Comparison of ENCODE assay signal across 8 cellular contexts in the genomic region with DNA sequence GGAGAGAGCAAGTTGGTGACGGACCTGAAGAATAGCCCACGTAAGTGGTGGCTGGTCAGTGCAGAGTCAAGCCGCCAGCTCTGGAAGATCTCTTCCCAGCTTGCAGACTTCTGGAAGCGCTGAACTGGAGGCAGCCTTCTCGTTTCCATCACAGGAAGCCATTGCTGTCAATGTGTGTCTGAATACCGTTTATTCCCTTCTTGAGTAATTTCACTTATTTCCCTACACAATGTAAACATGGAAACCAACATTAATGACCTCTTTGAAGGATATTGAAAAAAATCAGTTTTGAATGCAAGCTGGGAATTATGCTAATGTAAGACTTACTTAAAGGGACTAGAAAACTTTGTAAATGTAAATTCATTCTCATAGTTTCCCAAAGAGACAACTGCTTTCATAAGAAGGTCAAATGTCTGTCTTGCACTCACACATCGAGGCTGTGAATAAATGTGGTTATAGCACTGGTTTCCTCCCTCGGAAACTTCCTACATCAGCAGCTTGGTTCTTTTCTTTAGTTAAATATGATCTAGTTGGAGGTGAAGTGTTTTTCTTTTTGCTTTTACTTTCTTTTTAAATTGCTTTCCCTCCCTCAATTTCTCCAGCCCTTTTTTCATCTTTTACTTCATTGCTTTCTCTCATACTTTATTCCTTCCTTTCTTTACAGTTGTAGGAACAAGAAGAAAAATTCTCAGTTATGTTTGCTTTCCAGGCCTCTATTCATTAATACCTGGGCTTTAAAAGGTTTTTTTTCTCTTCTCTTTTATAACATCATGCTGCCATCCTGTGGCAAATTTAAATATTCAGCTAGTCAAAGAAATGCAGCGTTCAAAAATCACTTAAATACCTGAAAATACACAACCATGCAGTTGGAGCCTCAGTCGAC.
DNase-seq lines count a peak whose midpoint lies in the region; ATAC-seq, FAIRE-seq and TF ChIP-seq lines count a peak whose summit lies in the region.

No MANE protein-coding gene starts in this region.

- peak overlapping the region; percentile 34 for H3K27ac ChIP-seq in GM12878 (ENCODE audit: control insufficient read depth, insufficient read depth)
- H3K27ac ChIP-seq in neural cell (ENCODE audit: low read length) = no peak overlapping the region

- DNase-seq in GM10248 (ENCODE audit: extremely low spot score) (peak; percentile 32), LNCaP clone FGC (ENCODE audit: low read depth) (no peak), GM12878 (ENCODE audit: low read depth, low spot score) (peak; percentile 53), NCI-H187 treated with DMSO at 0.1 percent for 48 hours (lab: John Stamatoyannopoulos, UW) (no peak), NCI-H774 (lab: John Stamatoyannopoulos, UW) (no peak), iPS-NIHi7 (ENCODE audit: extremely low spot score) (no peak)

- H2AFZ ChIP-seq in GM12878 (ENCODE audit: control insufficient read depth, low read depth, low read length) (peak overlapping the region; percentile 71), neural cell (ENCODE audit: low read depth, low read length) (no peak overlapping the region)

- no peaks in the 10 kb centered on the region for H3K9me2 ChIP-seq in neural cell (ENCODE audit: insufficient read depth, low read length)

- H3K27me3 ChIP-seq in GM12878 (replicated peaks in 1 of 2; ENCODE audit: control insufficient read depth in 2 of 2, insufficient read depth in 2 of 2, low read length in 1 of 2) (no peaks in the 10 kb centered on the region), neural cell (ENCODE audit: insufficient read depth, low read depth, low read length) (no peaks in the 10 kb centered on the region)

- no peaks in the 10 kb centered on the region; the same call in 2 of the 3 replicates for H3K9me3 ChIP-seq in GM12878 (replicated peaks; ENCODE audit: control insufficient read depth, insufficient read depth, low read length)
- no peaks in the 10 kb centered on the region for H3K9me3 ChIP-seq in neural cell (ENCODE audit: low read length)

- H3K4me3 ChIP-seq in LNCaP clone FGC (ENCODE audit: low read depth, low read length) (no peak overlapping the region), GM12878 (peak overlapping the region; percentile 1; the same call in 1 of the 2 replicates), neural cell (ENCODE audit: low read length) (no peak overlapping the region)

- POLR2A ChIA-PET in GM10248 (lab: Yijun Ruan, JAX) = interaction anchor here (0.6 kb wide), 1 partner anchor 13 kb away, joined by 5 read pairs; no protein-coding TSS in a partner anchor
- POLR2A ChIA-PET in GM12878 (lab: Charles Lee) = interaction anchor here (0.6 to 1.8 kb wide), 6 partner anchors 17 to 316 kb away, joined by 3 to 8 read pairs (median 4); a partner anchor contains a TSS

- H4K20me1 ChIP-seq in GM12878 (ENCODE audit: control insufficient read depth, insufficient read depth) = no peaks in the 10 kb centered on the region
- H4K20me1 ChIP-seq in neural cell (ENCODE audit: insufficient read depth) = no peaks in the 10 kb centered on the region

- TF ChIP-seq POLR2A in GM12878 (IDR thresholded peaks at IDR 0.05; ENCODE audit: low read depth, low read length) = no peak

- TF ChIP-seq CTCF in GM10248 (IDR thresholded peaks at IDR 0.05; ENCODE audit: control extremely low read depth, extremely low read depth, low read depth, missing control alignments) = peak; percentile 50
- peak; percentile 49 for TF ChIP-seq CTCF in LNCaP clone FGC (IDR thresholded peaks at IDR 0.05; ENCODE audit: control insufficient read depth, extremely low read depth, insufficient read depth)
- TF ChIP-seq CTCF in GM12878 (IDR thresholded peaks at IDR 0.05 in 2 of 3, conservative IDR thresholded peaks at IDR 0.05 in 1 of 3; ENCODE audit: control insufficient read depth in 2 of 3, extremely low read depth in 1 of 3, insufficient read depth in 1 of 3, low read depth in 3 of 3, low read length in 3 of 3) = peak; percentile 23 to 62 (median 44); a peak in 5 of 6 replicates
- peak; percentile 62 for TF ChIP-seq CTCF in neural cell (IDR thresholded peaks at IDR 0.05; ENCODE audit: poor library complexity, severe bottlenecking)

- TF ChIP-seq RAD21 in GM12878 (IDR thresholded peaks at IDR 0.05; ENCODE audit: insufficient read depth, low read depth, low read length) (peak; percentile 81), neural cell (conservative IDR thresholded peaks at IDR 0.05) (peak; percentile 71)

- no TSS peak for BruUV-seq in GM12878 (replicated peaks; lab: Mats Ljungman, UMichigan)

- FAIRE-seq in A204.1 (lab: Jason Lieb, UNC) (peak; percentile 96), GM12878 (lab: Jason Lieb, UNC) (no peak)

- H3F3A ChIP-seq in neural cell (ENCODE audit: insufficient read depth, low read length, poor library complexity, severe bottlenecking) = no peaks in the 10 kb centered on the region

- H3K4me2 ChIP-seq in GM12878 (ENCODE audit: control insufficient read depth, insufficient read depth) = peak overlapping the region; percentile 51
- H3K4me2 ChIP-seq in neural cell (ENCODE audit: low read length) = no peak overlapping the region

- in situ Hi-C loops in GM12878 (cut with MboI) = no loop called here

- CTCF ChIA-PET in GM10248 (lab: Yijun Ruan, JAX) (interaction anchor here (0.6 to 2.2 kb wide), 19 partner anchors 8 to 1021 kb away, joined by 3 to 16 read pairs (median 4); a partner anchor contains a TSS), GM12878 (lab: Yijun Ruan, JAX) (interaction anchor here (0.6 to 9.5 kb wide), 32 partner anchors 9 to 898 kb away, joined by 3 to 161 read pairs (median 5); a partner anchor contains a TSS)

- H3K36me3 ChIP-seq in GM12878 (ENCODE audit: control insufficient read depth in 2 of 2, insufficient read depth in 2 of 2, low read length in 1 of 2) (no peaks in the 10 kb centered on the region), neural cell (ENCODE audit: insufficient read depth, low read length) (no peaks in the 10 kb centered on the region)

- SMC1A ChIA-PET in GM12878 (lab: Charles Lee; ENCODE audit: uncharacterized antibody, unreplicated experiment) = interaction anchor here (0.6 to 4.6 kb wide), 40 partner anchors 8 to 898 kb away, joined by 3 to 57 read pairs (median 6); no protein-coding TSS in a partner anchor

- H3K9ac ChIP-seq in GM12878 (ENCODE audit: control insufficient read depth, insufficient read depth, low read length) = peak overlapping the region; percentile 2
- no peak overlapping the region for H3K9ac ChIP-seq in neural cell (ENCODE audit: low read length)

- no peaks in the 10 kb centered on the region for H3K79me2 ChIP-seq in GM12878 (ENCODE audit: control insufficient read depth, insufficient read depth, low read length)
- no peaks in the 10 kb centered on the region for H3K79me2 ChIP-seq in neural cell (replicated peaks; ENCODE audit: insufficient read depth, low read length)

- RAD21 ChIA-PET in GM12878 (lab: Charles Lee; ENCODE audit: unreplicated experiment) = interaction anchor here (0.7 to 4.5 kb wide), 47 partner anchors 9 to 881 kb away, joined by 3 to 69 read pairs (median 4); a partner anchor contains a TSS

- 44% methylated on average over 10 of the region's 10 CpGs for WGBS in GM12878 (ENCODE audit: insufficient coverage, insufficient replicate concordance, low lambda C conversion rate, missing lambda C conversion rate)

- intact Hi-C loops in GM12878 (cut with micrococcal nuclease; ENCODE audit: unreplicated experiment) = loop anchor here (1.0 to 5.0 kb wide), 5 partner anchors 24 to 313 kb away; no protein-coding TSS in a partner anchor

- ATAC-seq in GM12878 = peak; percentile 67

- TF ChIP-seq EP300 in GM12878 (IDR thresholded peaks at IDR 0.05; ENCODE audit: borderline replicate concordance in 1 of 2, control insufficient read depth in 1 of 2, low read depth in 2 of 2, low read length in 2 of 2) = no peak
- no peak for TF ChIP-seq EP300 in neural cell (conservative IDR thresholded peaks at IDR 0.05; ENCODE audit: poor library complexity, severe bottlenecking)

- peaks cover 36% of the 10 kb centered on the region for H3K4me1 ChIP-seq in GM12878 (ENCODE audit: control insufficient read depth, insufficient read depth, low read length)

TF ChIP-seq in GM12878, 131 proteins besides CTCF, POLR2A, EP300 and RAD21 (continues in another document):
- peak; percentile 29; the same call in 1 of the 2 replicates for TF ChIP-seq MTA2 (IDR thresholded peaks at IDR 0.05; ENCODE audit: low read depth)
- 0 out of 2 replicates have a peak, but pooled peaks have one; percentile 27 for TF ChIP-seq MEF2A (IDR thresholded peaks at IDR 0.05; ENCODE audit: insufficient read depth, low read depth, low read length)
- TF ChIP-seq, protein P1, sequence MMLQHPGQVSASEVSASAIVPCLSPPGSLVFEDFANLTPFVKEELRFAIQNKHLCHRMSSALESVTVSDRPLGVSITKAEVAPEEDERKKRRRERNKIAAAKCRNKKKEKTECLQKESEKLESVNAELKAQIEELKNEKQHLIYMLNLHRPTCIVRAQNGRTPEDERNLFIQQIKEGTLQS (IDR thresholded peaks at IDR 0.05; ENCODE audit: borderline replicate concordance, extremely low read depth, low read depth, low read length) = no peak
- no peak for TF ChIP-seq TCF7 (IDR thresholded peaks at IDR 0.05; ENCODE audit: borderline replicate concordance)

TF ChIP-seq in neural cell, 6 proteins besides CTCF, POLR2A, EP300 and RAD21 (continues in another document):
- peak; percentile 70 for TF ChIP-seq SMC3 (conservative IDR thresholded peaks at IDR 0.05; ENCODE audit: poor library complexity)
- TF ChIP-seq POLR2AphosphoS5 (IDR thresholded peaks at IDR 0.05) = no peak
- no peak for TF ChIP-seq TAF1 (IDR thresholded peaks at IDR 0.05; ENCODE audit: low read depth)

Comparison
In these comparisons a context has a peak if more than half of its experiments do, and no peak if none do; other contexts are left out.
1. DNase-seq: peak in GM10248 (single experiment) and GM12878 (single experiment); none in LNCaP clone FGC (single experiment), NCI-H187 treated with DMSO at 0.1 percent for 48 hours (single experiment), NCI-H774 (single experiment) and iPS-NIHi7 (single experiment).
2. Peak in every context shown above with its lines, with median percentiles within 50 percentile points of each other: CTCF ChIP-seq.